Comparison of ENCODE assay signal across 8 cellular contexts in genomic region chr2:191678437-191679110, GRCh38. TPM values are rescaled to one million over a fixed set of nuclear protein-coding genes. Genes with fewer than 3 reads are reported as not detected.
DNase-seq lines count a peak whose midpoint lies in the region; ATAC-seq and TF ChIP-seq lines count a peak whose summit lies in the region.

No MANE protein-coding gene starts in this region.

- no peaks in the 10 kb centered on the region for H4K20me1 ChIP-seq in neural cell (ENCODE audit: insufficient read depth)

- H3K9me3 Mint-ChIP-seq in activated T-cell treated with anti-CD3 and anti-CD28 coated beads, Interleukin-2, amount 50 U/mL, for 24 hours = no peaks in the 10 kb centered on the region

- peaks cover 3% of the 10 kb centered on the region for H3K27me3 ChIP-seq in neural cell (ENCODE audit: insufficient read depth, low read depth, low read length)

- H3K9ac ChIP-seq in neural cell (ENCODE audit: low read length) = peak overlapping the region; percentile 52

- peak; percentile 3 for ATAC-seq in HG02610 (IDR thresholded peaks at IDR 0.05; ENCODE audit: unreplicated experiment)

- H3K79me2 ChIP-seq in neural cell (replicated peaks; ENCODE audit: insufficient read depth, low read length) = no peaks in the 10 kb centered on the region

- H3K4me3 Mint-ChIP-seq in activated T-cell treated with anti-CD3 and anti-CD28 coated beads, Interleukin-2, amount 50 U/mL, for 24 hours = peak overlapping the region; percentile 95

- H3K4me1 Mint-ChIP-seq in activated T-cell treated with anti-CD3 and anti-CD28 coated beads, Interleukin-2, amount 50 U/mL, for 24 hours (ENCODE audit: low read depth) = peaks cover 65% of the 10 kb centered on the region

- H3K9me2 ChIP-seq in neural cell (ENCODE audit: insufficient read depth, low read length) = no peaks in the 10 kb centered on the region

- peak overlapping the region; percentile 99 for H3K27ac Mint-ChIP-seq in activated T-cell treated with anti-CD3 and anti-CD28 coated beads, Interleukin-2, amount 50 U/mL, for 24 hours

- TF ChIP-seq POLR2A in GM15510 (IDR thresholded peaks at IDR 0.05; ENCODE audit: borderline replicate concordance, extremely low read depth, insufficient read length) = peak; percentile 37

- H3K4me3 ChIP-seq in fibroblast of mammary gland (ENCODE audit: control insufficient read depth, low read depth, low read length) (peak overlapping the region; percentile 76), neural cell (ENCODE audit: low read length) (peak overlapping the region; percentile 85)

- H3K4me2 ChIP-seq in neural cell (ENCODE audit: low read length) = peak overlapping the region; percentile 62

- DNase-seq in NCI-H460 (ENCODE audit: extremely low read depth, low read depth) (peak; percentile 54), fibroblast of mammary gland (ENCODE audit: low read depth) (no peak), NCI-H1092 treated with DMSO at 0.1 percent for 48 hours (lab: John Stamatoyannopoulos, UW) (no peak)
- DNase-seq in activated T-cell treated with anti-CD3 and anti-CD28 coated beads, Interleukin-2, amount 50 U/mL, for 24 hours = peak; percentile 83

- peak overlapping the region; percentile 25 for H2AFZ ChIP-seq in neural cell (ENCODE audit: low read depth, low read length)

- TF ChIP-seq CTCF in fibroblast of mammary gland (conservative IDR thresholded peaks at IDR 0.05; ENCODE audit: control insufficient read depth, insufficient read depth, low read depth, low read length) = no peak
- TF ChIP-seq CTCF in neural cell (IDR thresholded peaks at IDR 0.05; ENCODE audit: poor library complexity, severe bottlenecking) = no peak

- H3K36me3 Mint-ChIP-seq in activated T-cell treated with anti-CD3 and anti-CD28 coated beads, Interleukin-2, amount 50 U/mL, for 24 hours (ENCODE audit: low read depth) = peaks cover 60% of the 10 kb centered on the region

- H3K36me3 ChIP-seq in neural cell (ENCODE audit: insufficient read depth, low read length) = no peaks in the 10 kb centered on the region

- no peaks in the 10 kb centered on the region for H3K9me3 ChIP-seq in neural cell (ENCODE audit: low read length)

- no peak overlapping the region for H3K27ac ChIP-seq in neural cell (ENCODE audit: low read length)
- H3K27ac ChIP-seq in temporal lobe (ENCODE audit: low read depth, low read length) = peak overlapping the region; percentile 36

- no peaks in the 10 kb centered on the region for H3F3A ChIP-seq in neural cell (ENCODE audit: insufficient read depth, low read length, poor library complexity, severe bottlenecking)

- no peak for TF ChIP-seq EP300 in neural cell (conservative IDR thresholded peaks at IDR 0.05; ENCODE audit: poor library complexity, severe bottlenecking)

- no peaks in the 10 kb centered on the region for H3K27me3 Mint-ChIP-seq in activated T-cell treated with anti-CD3 and anti-CD28 coated beads, Interleukin-2, amount 50 U/mL, for 24 hours

- no peak for TF ChIP-seq RAD21 in neural cell (conservative IDR thresholded peaks at IDR 0.05)

TF ChIP-seq in neural cell, 6 proteins besides CTCF, POLR2A, EP300 and RAD21:
- TF ChIP-seq TAF1 (IDR thresholded peaks at IDR 0.05; ENCODE audit: low read depth) = no peak
- TF ChIP-seq REST (IDR thresholded peaks at IDR 0.05; ENCODE audit: borderline replicate concordance) = no peak
- TF ChIP-seq EZH2 (IDR thresholded peaks at IDR 0.05; ENCODE audit: borderline replicate concordance, insufficient read depth, low read length, poor library complexity, severe bottlenecking) = no peak
- no peak for TF ChIP-seq SMC3 (conservative IDR thresholded peaks at IDR 0.05; ENCODE audit: poor library complexity)
- TF ChIP-seq MXI1 (conservative IDR thresholded peaks at IDR 0.05; ENCODE audit: poor library complexity, severe bottlenecking) = no peak

RNA-seq across cellular contexts. Expression of gene NABP1, which starts 0.6 kb away (rescaled TPM):
- total RNA-seq in NCI-H460 (2014; rRNA removed; shearing (Covaris generic)) = 35.7 and 44.4 TPM in 2 replicates
- polyA plus RNA-seq in NCI-H460 (2014; cell fraction: nucleus; rRNA removed) = 53.0 and 83.2 TPM in 2 replicates
- 1.5 and 2.5 TPM in 2 replicates for polyA plus RNA-seq in neural cell
- 0.97 and 1.2 TPM in 2 replicates for polyA minus RNA-seq in neural cell
- 2.7 TPM for total RNA-seq in temporal lobe

Comparison
In these comparisons a context has a peak if more than half of its experiments do, and no peak if none do; other contexts are left out.
1. DNase-seq: peak in NCI-H460 (single experiment) and activated T-cell treated with anti-CD3 and anti-CD28 coated beads, Interleukin-2, amount 50 U/mL, for 24 hours (single experiment); none in fibroblast of mammary gland (single experiment) and NCI-H1092 treated with DMSO at 0.1 percent for 48 hours (single experiment).